ENCODE assay signal across 25 cellular contexts in genomic region chr2:164478205-164478604, GRCh38.
A peak's percentile ranks its signal among the peaks of the same experiment; 100 is the strongest.
DNase-seq lines count a peak whose midpoint lies in the region; ATAC-seq and TF ChIP-seq lines count a peak whose summit lies in the region.
"Had no signal": no experiment of that assay in that cellular context is flagged by ENCODE, and none has a peak within 500 bp of the region (broad histone marks: within the 10 kb centered on the region; RNA-seq: fewer than 3 reads in every experiment).

No MANE protein-coding gene starts in this region.

- ATAC-seq in left lobe of liver, result peak; percentile 43
- no peak for ATAC-seq in aorta (ENCODE audit: low FRiP score)
- no peak for ATAC-seq in HG03457 (IDR thresholded peaks at IDR 0.05; ENCODE audit: unreplicated experiment)
- ATAC-seq in HG02938 (IDR thresholded peaks at IDR 0.05; ENCODE audit: unreplicated experiment), result no peak
- ATAC-seq: GM12878 had no signal

- H3K27me3 ChIP-seq in neural progenitor cell (no peaks in the 10 kb centered on the region), aorta (ENCODE audit: control insufficient read depth in 1 of 2, insufficient read depth in 2 of 2, low read length in 1 of 2) (no peaks in the 10 kb centered on the region)
- H3K27me3 ChIP-seq: BE2C, BLaER1 had no signal

- H3K36me3 ChIP-seq in neural progenitor cell, result no peaks in the 10 kb centered on the region
- no peaks in the 10 kb centered on the region for H3K36me3 ChIP-seq in aorta (ENCODE audit: control insufficient read depth in 1 of 2, insufficient read depth in 2 of 2, low read length in 1 of 2)
- H3K36me3 ChIP-seq: BE2C, BLaER1 had no signal

- no peak overlapping the region for H3K4me3 Mint-ChIP-seq in neural progenitor cell
- H3K4me3 Mint-ChIP-seq: CD14-positive monocyte; CD4-positive, alpha-beta memory T cell; CD4-positive, CD25-positive, alpha-beta regulatory T cell; CD8-positive, alpha-beta memory T cell had no signal

- 89 to 93% methylated on average over 2 of the region's 2 CpGs for WGBS in aorta, 2 donors

- intact Hi-C loops in aorta (cut with DNase I), result loop anchor here (5.0 kb wide), 2 partner anchors 1286 to 1291 kb away; no protein-coding TSS in a partner anchor

- H2AFZ ChIP-seq in neural progenitor cell (replicated peaks), result peak overlapping the region; percentile 98

- H3K4me1 ChIP-seq in neural progenitor cell (no peaks in the 10 kb centered on the region), aorta (ENCODE audit: control insufficient read depth in 1 of 2, insufficient read depth in 2 of 2, low read length in 2 of 2) (no peaks in the 10 kb centered on the region)
- H3K4me1 ChIP-seq: BE2C, BLaER1 had no signal

- no peaks in the 10 kb centered on the region for H3K27me3 Mint-ChIP-seq in neural progenitor cell (ENCODE audit: insufficient read depth, low read depth)
- H3K27me3 Mint-ChIP-seq: CD4-positive, alpha-beta memory T cell; CD4-positive, CD25-positive, alpha-beta regulatory T cell; CD8-positive, alpha-beta memory T cell had no signal

- no peaks in the 10 kb centered on the region for H3K9me3 ChIP-seq in neural progenitor cell (ENCODE audit: low read depth)
- no peaks in the 10 kb centered on the region for H3K9me3 ChIP-seq in aorta (ENCODE audit: control insufficient read depth, low read length)
- H3K9me3 ChIP-seq: BE2C, BLaER1 had no signal

- H4K20me1 ChIP-seq in neural progenitor cell (ENCODE audit: low read depth), result no peaks in the 10 kb centered on the region
- H4K20me1 ChIP-seq: BLaER1 had no signal

- H3K36me3 Mint-ChIP-seq in neural progenitor cell, result no peaks in the 10 kb centered on the region
- H3K36me3 Mint-ChIP-seq: CD14-positive monocyte; CD4-positive, alpha-beta memory T cell; CD4-positive, CD25-positive, alpha-beta regulatory T cell; CD8-positive, alpha-beta memory T cell had no signal

- H3K9ac ChIP-seq in neural progenitor cell, result no peak overlapping the region
- H3K9ac ChIP-seq: BLaER1 had no signal

- no peaks in the 10 kb centered on the region for H3K79me2 ChIP-seq in neural progenitor cell (ENCODE audit: low read depth)

- no peak overlapping the region for H3K4me3 ChIP-seq in neural progenitor cell
- no peak overlapping the region for H3K4me3 ChIP-seq in aorta (ENCODE audit: low read length in 2 of 2)
- H3K4me3 ChIP-seq: BLaER1, GM12878 had no signal

- H3K4me1 Mint-ChIP-seq in neural progenitor cell, result peaks cover 2% of the 10 kb centered on the region
- H3K4me1 Mint-ChIP-seq: CD14-positive monocyte; CD4-positive, alpha-beta memory T cell; CD4-positive, CD25-positive, alpha-beta regulatory T cell; CD8-positive, alpha-beta memory T cell had no signal

- H3K27ac Mint-ChIP-seq in neural progenitor cell, result no peak overlapping the region
- H3K27ac Mint-ChIP-seq: CD14-positive monocyte; CD4-positive, alpha-beta memory T cell; CD4-positive, CD25-positive, alpha-beta regulatory T cell; CD8-positive, alpha-beta memory T cell had no signal

- H3K27ac ChIP-seq in neural progenitor cell (no peak overlapping the region), aorta (ENCODE audit: low read depth in 1 of 2, low read length in 2 of 2) (no peak overlapping the region)
- H3K27ac ChIP-seq: BLaER1 had no signal

- no peak for TF ChIP-seq CTCF in neural progenitor cell (IDR thresholded peaks at IDR 0.05)

- no peaks in the 10 kb centered on the region for H3K9me3 Mint-ChIP-seq in neural progenitor cell
- H3K9me3 Mint-ChIP-seq: CD14-positive monocyte had no signal

- H3K4me2 ChIP-seq in neural progenitor cell, result no peak overlapping the region
- H3K4me2 ChIP-seq: BLaER1 had no signal

- no peak for DNase-seq in left lobe of liver (ENCODE audit: low spot score)
- DNase-seq in neural progenitor cell (ENCODE audit: low spot score), result no peak
- peak; percentile 23 for DNase-seq in renal cortical epithelial cell (ENCODE audit: low read depth)
- DNase-seq in aorta, result no peak
- DNase-seq in stimulated activated CD4-positive, alpha-beta T cell treated with anti-CD3 and anti-CD28 coated beads, Interleukin-1b, Interleukin-23, amount 100 ng/mL, for 48 hours, result no peak
- DNase-seq: 8988T; ACHN; BE2C; C1 segment of cervical spinal cord; CD4-positive, alpha-beta memory T cell; CD4-positive, CD25-positive, alpha-beta regulatory T cell; CD8-positive, alpha-beta memory T cell; COR-L47; DMS 273 treated with DMSO at 0.1 percent for 48 hours; DMS153; DMS53; DMS79; DND-41; EL; GDM1 had no signal

- H3F3A ChIP-seq in neural progenitor cell (ENCODE audit: low read depth), result no peaks in the 10 kb centered on the region
